In genomic region chr5:138337685-138338410, GRCh38 we compare ENCODE assay signal across 8 cellular contexts. TPM values are rescaled to one million over a fixed set of nuclear protein-coding genes. Genes with fewer than 3 reads are reported as not detected.
DNase-seq lines count a peak whose midpoint lies in the region; ATAC-seq and TF ChIP-seq lines count a peak whose summit lies in the region.

FAM53C (plus strand) TSS chr5:138338266; CDS start chr5:138341336, 3,070 bp downstream.

- H3K4me3 ChIP-seq in left ventricle myocardium inferior (peak within 1 kb of the TSS; percentile 93), psoas muscle (peak within 1 kb of the TSS; percentile 73), urinary bladder (ENCODE audit: low read depth, low read length) (peak within 1 kb of the TSS; percentile 85)

- in situ Hi-C loops in GM13977 (cut with MboI; ENCODE audit: low pct_unique_long_range_greater_than_20kb, low sequenced_read_pairs, unreplicated experiment) = no loop called here

- intact Hi-C loops in left ventricle myocardium inferior (cut with micrococcal nuclease) (no loop called here), psoas muscle (cut with DNase I) (loop anchor here in 1 of 2 donors (1.0 kb wide), 1 partner anchor 14 kb away; the partner anchor contains the start of gene KDM3B)

- H3K27ac Mint-ChIP-seq in T-helper 17 cell = peak within 1 kb of the TSS; percentile 97

- peaks cover 23% of the 10 kb centered on the region for H3K4me1 Mint-ChIP-seq in T-helper 17 cell

- no peaks in the 10 kb centered on the region for H3K9me3 ChIP-seq in T-helper 17 cell (ENCODE audit: control insufficient read depth, low read length, poor library complexity, severe bottlenecking)
- H3K9me3 ChIP-seq in left ventricle myocardium inferior (replicated peaks) = no peaks in the 10 kb centered on the region
- H3K9me3 ChIP-seq in psoas muscle = no peaks in the 10 kb centered on the region

- H3K27me3 ChIP-seq in left ventricle myocardium inferior (ENCODE audit: low read depth) (no peaks in the 10 kb centered on the region), psoas muscle (ENCODE audit: insufficient read depth in 3 of 3, low read length in 2 of 3) (no peaks in the 10 kb centered on the region)

- peak within 1 kb of the TSS; percentile 92 for H3K4me3 Mint-ChIP-seq in T-helper 17 cell

- H3K27ac ChIP-seq in left ventricle myocardium inferior (replicated peaks) = peak within 1 kb of the TSS; percentile 97
- peak within 1 kb of the TSS; percentile 99 for H3K27ac ChIP-seq in psoas muscle
- H3K27ac ChIP-seq in urinary bladder (ENCODE audit: low read depth) = peak within 1 kb of the TSS; percentile 98

- DNase-seq in GM13977 (ENCODE audit: low spot score) = peak; percentile 92
- peak; percentile 88 for DNase-seq in NCI-H146 (lab: John Stamatoyannopoulos, UW)
- peak; percentile 80 to 92 (median 82) for DNase-seq in T-helper 17 cell
- DNase-seq in amygdala (lab: John Stamatoyannopoulos, UW) = peak; percentile 56 to 99 (median 92)
- DNase-seq in left ventricle myocardium inferior = peak; percentile 91
- DNase-seq in psoas muscle = peak; percentile 92 to 97

- peaks cover 38% of the 10 kb centered on the region for H3K4me1 ChIP-seq in left ventricle myocardium inferior
- H3K4me1 ChIP-seq in psoas muscle = peaks cover 22% of the 10 kb centered on the region
- H3K4me1 ChIP-seq in urinary bladder (ENCODE audit: insufficient read depth) = no peaks in the 10 kb centered on the region

- WGBS in psoas muscle, 3 donors = 0 to 1% (median 0%) methylated on average over 37 to 56 of the region's 56 CpGs
- WGBS in urinary bladder = under 1% methylated on average over 56 of the region's 56 CpGs

- ATAC-seq in HG02840 (IDR thresholded peaks at IDR 0.05; ENCODE audit: low FRiP score, unreplicated experiment) (peak; percentile 76), T-helper 17 cell (peak; percentile 88), psoas muscle (peak; percentile 93 to 95 (median 94))

- H3K27me3 Mint-ChIP-seq in T-helper 17 cell = peaks cover 7% of the 10 kb centered on the region

- no peak for TF ChIP-seq CTCF in GM13977 (IDR thresholded peaks at IDR 0.05; ENCODE audit: extremely low read depth, insufficient read depth, missing control alignments)
- no peak for TF ChIP-seq CTCF in left ventricle myocardium inferior (IDR thresholded peaks at IDR 0.05; ENCODE audit: borderline replicate concordance)
- TF ChIP-seq CTCF in psoas muscle (IDR thresholded peaks at IDR 0.05) = peak; percentile 3

- peaks cover 2% of the 10 kb centered on the region for H3K36me3 Mint-ChIP-seq in T-helper 17 cell (ENCODE audit: low read depth)

- H3K36me3 ChIP-seq in left ventricle myocardium inferior = peaks cover 20% of the 10 kb centered on the region
- peaks cover 3 to 31% of the 10 kb centered on the region in 2 donors for H3K36me3 ChIP-seq in psoas muscle (ENCODE audit: insufficient read depth in 1 of 2, low read depth in 1 of 2)
- no peaks in the 10 kb centered on the region for H3K36me3 ChIP-seq in urinary bladder (ENCODE audit: insufficient read depth)

RNA-seq across cellular contexts. Expression of gene FAM53C, which starts in this region (rescaled TPM):
- total RNA-seq in T-helper 17 cell (10 to 100 TPM; 50.1 to 59.8 TPM), left ventricle myocardium inferior (26.7 TPM), psoas muscle (10 to 100 TPM; 35.9 to 57.6 (median 36.9) TPM), urinary bladder (20.3 TPM)
- polyA plus RNA-seq in psoas muscle (10 to 100 TPM; 10.8 to 50.3 (median 23.5) TPM), urinary bladder (22.9 TPM)

Comparison
In these comparisons a context has a peak if more than half of its experiments do, and no peak if none do; other contexts are left out.
1. Peak in every context shown above with its lines: DNase-seq, ATAC-seq, H3K4me3 ChIP-seq and H3K27ac ChIP-seq.